Comparison of ENCODE assay signal across 1 cellular context in genomic region chr1:246078126-246078887, GRCh38.
TF ChIP-seq lines count a peak whose summit lies in the region.

No MANE protein-coding gene starts in this region.

TF ChIP-seq in K562, 482 proteins besides CTCF, POLR2A, EP300 and RAD21 (continued from another document and continues in another):
- no peak for TF ChIP-seq ARNT (IDR thresholded peaks at IDR 0.05)
- no peak for TF ChIP-seq FOXP4 (CRISPR knock-in tag; IDR thresholded peaks at IDR 0.05; ENCODE audit: borderline replicate concordance)
- TF ChIP-seq TEAD2 (tag; IDR thresholded peaks at IDR 0.05) = no peak
- no peak for TF ChIP-seq ZNF263 (CRISPR knock-in tag; IDR thresholded peaks at IDR 0.05; ENCODE audit: borderline replicate concordance)
- no peak for TF ChIP-seq ZNF717 (CRISPR knock-in tag; IDR thresholded peaks at IDR 0.05)
- TF ChIP-seq ZBED1 (IDR thresholded peaks at IDR 0.05) = no peak
- no peak for TF ChIP-seq CREBBP (IDR thresholded peaks at IDR 0.05; ENCODE audit: low read depth, low read length)
- 0 out of 2 replicates have a peak, but pooled peaks have one; percentile 1 for TF ChIP-seq MAFF (IDR thresholded peaks at IDR 0.05; ENCODE audit: low read length)
- no peak for TF ChIP-seq ZNF77 (CRISPR knock-in tag; IDR thresholded peaks at IDR 0.05)
- no peak for TF ChIP-seq POLR3G (IDR thresholded peaks at IDR 0.05; ENCODE audit: extremely low read depth, insufficient read length, insufficient replicate concordance)
- TF ChIP-seq ESRRA (IDR thresholded peaks at IDR 0.05; ENCODE audit: borderline replicate concordance, low read depth) = peak; percentile 91
- TF ChIP-seq ARHGAP35 (IDR thresholded peaks at IDR 0.05; ENCODE audit: partially characterized antibody) = no peak
- TF ChIP-seq KAT7 (CRISPR knock-in tag; IDR thresholded peaks at IDR 0.05; ENCODE audit: borderline replicate concordance) = no peak
- no peak for TF ChIP-seq CGGBP1 (CRISPR knock-in tag; IDR thresholded peaks at IDR 0.05)
- TF ChIP-seq GABPB2 (CRISPR knock-in tag; conservative IDR thresholded peaks at IDR 0.05) = no peak
- no peak for TF ChIP-seq FOXJ2 (tag; IDR thresholded peaks at IDR 0.05)
- TF ChIP-seq SMARCA5 (IDR thresholded peaks at IDR 0.05) = no peak
- TF ChIP-seq PHF8 (IDR thresholded peaks at IDR 0.05; ENCODE audit: borderline replicate concordance, low read length) = no peak
- TF ChIP-seq BRD9 (IDR thresholded peaks at IDR 0.05; ENCODE audit: low read depth, partially characterized antibody) = no peak
- no peak for TF ChIP-seq ARID2 (IDR thresholded peaks at IDR 0.05)
- TF ChIP-seq, protein P1, sequence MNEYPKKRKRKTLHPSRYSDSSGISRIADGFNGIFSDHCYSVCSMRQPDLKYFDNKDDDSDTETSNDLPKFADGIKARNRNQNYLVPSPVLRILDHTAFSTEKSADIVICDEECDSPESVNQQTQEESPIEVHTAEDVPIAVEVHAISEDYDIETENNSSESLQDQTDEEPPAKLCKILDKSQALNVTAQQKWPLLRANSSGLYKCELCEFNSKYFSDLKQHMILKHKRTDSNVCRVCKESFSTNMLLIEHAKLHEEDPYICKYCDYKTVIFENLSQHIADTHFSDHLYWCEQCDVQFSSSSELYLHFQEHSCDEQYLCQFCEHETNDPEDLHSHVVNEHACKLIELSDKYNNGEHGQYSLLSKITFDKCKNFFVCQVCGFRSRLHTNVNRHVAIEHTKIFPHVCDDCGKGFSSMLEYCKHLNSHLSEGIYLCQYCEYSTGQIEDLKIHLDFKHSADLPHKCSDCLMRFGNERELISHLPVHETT (CRISPR knock-in tag; conservative IDR thresholded peaks at IDR 0.05 in 1 of 2, IDR thresholded peaks at IDR 0.05 in 1 of 2) = peak in 1 of 2 experiments; percentile 78; a peak in 2 of 4 replicates
- no peak for TF ChIP-seq RERE (CRISPR knock-in tag; IDR thresholded peaks at IDR 0.05; ENCODE audit: borderline replicate concordance)
- no peak for TF ChIP-seq NCOA2 (IDR thresholded peaks at IDR 0.05; ENCODE audit: partially characterized antibody in 2 of 2)
- no peak for TF ChIP-seq TEAD1 (CRISPR knock-in tag; IDR thresholded peaks at IDR 0.05)
- TF ChIP-seq PML (IDR thresholded peaks at IDR 0.05; ENCODE audit: low read length) = no peak
- TF ChIP-seq HNRNPL (IDR thresholded peaks at IDR 0.05; ENCODE audit: low read depth, low read length) = no peak
- no peak for TF ChIP-seq RBFOX2 (IDR thresholded peaks at IDR 0.05; ENCODE audit: low read depth, low read length)
- TF ChIP-seq ZNF551 (CRISPR knock-in tag; IDR thresholded peaks at IDR 0.05) = no peak
- no peak for TF ChIP-seq RB1 (IDR thresholded peaks at IDR 0.05; ENCODE audit: low read depth)
- TF ChIP-seq RBM17 (IDR thresholded peaks at IDR 0.05; ENCODE audit: borderline replicate concordance, low read depth, low read length) = no peak
- TF ChIP-seq ZNF764 (CRISPR knock-in tag; IDR thresholded peaks at IDR 0.05; ENCODE audit: low read depth) = no peak
- no peak for TF ChIP-seq XRCC4 (IDR thresholded peaks at IDR 0.05; ENCODE audit: extremely low read depth, insufficient read depth, insufficient read length)
- TF ChIP-seq MTF1 (CRISPR knock-in tag; IDR thresholded peaks at IDR 0.05; ENCODE audit: borderline replicate concordance) = no peak
- no peak for TF ChIP-seq ZNF668 (CRISPR knock-in tag; IDR thresholded peaks at IDR 0.05)
- no peak for TF ChIP-seq ZBTB49 (CRISPR knock-in tag; IDR thresholded peaks at IDR 0.05; ENCODE audit: borderline replicate concordance)
- no peak for TF ChIP-seq ZNF395 (CRISPR knock-in tag; IDR thresholded peaks at IDR 0.05)
- no peak for TF ChIP-seq HIVEP1 (CRISPR knock-in tag; IDR thresholded peaks at IDR 0.05)
- no peak for TF ChIP-seq PTTG1 (tag; IDR thresholded peaks at IDR 0.05; ENCODE audit: low read depth)
- TF ChIP-seq CBX1 (IDR thresholded peaks at IDR 0.05; ENCODE audit: low read depth) = no peak
- TF ChIP-seq ZFP91 (CRISPR knock-in tag; IDR thresholded peaks at IDR 0.05) = no peak
- no peak for TF ChIP-seq PHB2 (IDR thresholded peaks at IDR 0.05; ENCODE audit: low read depth)
- no peak for TF ChIP-seq SAP30 (IDR thresholded peaks at IDR 0.05; ENCODE audit: borderline replicate concordance, insufficient read depth, low read depth, low read length, poor library complexity, severe bottlenecking)
- TF ChIP-seq HDAC1 (IDR thresholded peaks at IDR 0.05) = no peak
- TF ChIP-seq ZNF165 (CRISPR knock-in tag; IDR thresholded peaks at IDR 0.05; ENCODE audit: borderline replicate concordance) = no peak
- no peak for TF ChIP-seq E2F3 (CRISPR knock-in tag; IDR thresholded peaks at IDR 0.05)
- no peak for TF ChIP-seq NR0B1 (IDR thresholded peaks at IDR 0.05; ENCODE audit: partially characterized antibody)
- no peak for TF ChIP-seq USF1 (CRISPR knock-in tag; IDR thresholded peaks at IDR 0.05)
- TF ChIP-seq POLR3A (IDR thresholded peaks at IDR 0.05; ENCODE audit: borderline replicate concordance, extremely low read depth, insufficient read depth, insufficient read length) = no peak
- TF ChIP-seq ZNF12 (CRISPR knock-in tag; IDR thresholded peaks at IDR 0.05) = no peak
- TF ChIP-seq MYBL2 (IDR thresholded peaks at IDR 0.05; ENCODE audit: low read depth) = no peak
- no peak for TF ChIP-seq MYBL2 (CRISPR knock-in tag; IDR thresholded peaks at IDR 0.05; ENCODE audit: borderline replicate concordance)
- no peak for TF ChIP-seq PTRF (tag; IDR thresholded peaks at IDR 0.05)
